ENCODE assay signal across 1 cellular context in the genomic region with DNA sequence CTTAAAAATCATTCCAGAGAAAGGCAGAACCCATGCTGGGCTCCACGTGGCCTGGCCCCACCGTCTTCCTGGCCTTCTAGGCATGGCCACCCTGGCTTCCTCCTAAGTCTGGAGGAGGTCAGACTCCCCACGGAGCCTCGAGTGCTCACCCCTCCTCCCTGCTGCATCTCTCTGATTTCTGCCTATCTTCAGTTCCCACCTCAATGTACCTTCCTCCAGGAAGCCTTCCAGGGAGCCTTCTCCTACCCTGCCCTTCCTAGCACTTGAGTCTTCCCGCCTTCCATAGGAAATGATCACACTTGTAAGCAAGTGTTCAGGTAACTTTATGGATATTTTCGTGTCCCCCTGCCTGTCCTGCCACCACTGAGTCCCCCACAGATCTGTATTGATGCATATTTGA.
TF ChIP-seq lines count a peak whose summit lies in the region.

No MANE protein-coding gene starts in this region.

TF ChIP-seq in H1, 55 proteins besides CTCF, POLR2A, EP300 and RAD21 (continued from another document):
- TF ChIP-seq, protein P1, sequence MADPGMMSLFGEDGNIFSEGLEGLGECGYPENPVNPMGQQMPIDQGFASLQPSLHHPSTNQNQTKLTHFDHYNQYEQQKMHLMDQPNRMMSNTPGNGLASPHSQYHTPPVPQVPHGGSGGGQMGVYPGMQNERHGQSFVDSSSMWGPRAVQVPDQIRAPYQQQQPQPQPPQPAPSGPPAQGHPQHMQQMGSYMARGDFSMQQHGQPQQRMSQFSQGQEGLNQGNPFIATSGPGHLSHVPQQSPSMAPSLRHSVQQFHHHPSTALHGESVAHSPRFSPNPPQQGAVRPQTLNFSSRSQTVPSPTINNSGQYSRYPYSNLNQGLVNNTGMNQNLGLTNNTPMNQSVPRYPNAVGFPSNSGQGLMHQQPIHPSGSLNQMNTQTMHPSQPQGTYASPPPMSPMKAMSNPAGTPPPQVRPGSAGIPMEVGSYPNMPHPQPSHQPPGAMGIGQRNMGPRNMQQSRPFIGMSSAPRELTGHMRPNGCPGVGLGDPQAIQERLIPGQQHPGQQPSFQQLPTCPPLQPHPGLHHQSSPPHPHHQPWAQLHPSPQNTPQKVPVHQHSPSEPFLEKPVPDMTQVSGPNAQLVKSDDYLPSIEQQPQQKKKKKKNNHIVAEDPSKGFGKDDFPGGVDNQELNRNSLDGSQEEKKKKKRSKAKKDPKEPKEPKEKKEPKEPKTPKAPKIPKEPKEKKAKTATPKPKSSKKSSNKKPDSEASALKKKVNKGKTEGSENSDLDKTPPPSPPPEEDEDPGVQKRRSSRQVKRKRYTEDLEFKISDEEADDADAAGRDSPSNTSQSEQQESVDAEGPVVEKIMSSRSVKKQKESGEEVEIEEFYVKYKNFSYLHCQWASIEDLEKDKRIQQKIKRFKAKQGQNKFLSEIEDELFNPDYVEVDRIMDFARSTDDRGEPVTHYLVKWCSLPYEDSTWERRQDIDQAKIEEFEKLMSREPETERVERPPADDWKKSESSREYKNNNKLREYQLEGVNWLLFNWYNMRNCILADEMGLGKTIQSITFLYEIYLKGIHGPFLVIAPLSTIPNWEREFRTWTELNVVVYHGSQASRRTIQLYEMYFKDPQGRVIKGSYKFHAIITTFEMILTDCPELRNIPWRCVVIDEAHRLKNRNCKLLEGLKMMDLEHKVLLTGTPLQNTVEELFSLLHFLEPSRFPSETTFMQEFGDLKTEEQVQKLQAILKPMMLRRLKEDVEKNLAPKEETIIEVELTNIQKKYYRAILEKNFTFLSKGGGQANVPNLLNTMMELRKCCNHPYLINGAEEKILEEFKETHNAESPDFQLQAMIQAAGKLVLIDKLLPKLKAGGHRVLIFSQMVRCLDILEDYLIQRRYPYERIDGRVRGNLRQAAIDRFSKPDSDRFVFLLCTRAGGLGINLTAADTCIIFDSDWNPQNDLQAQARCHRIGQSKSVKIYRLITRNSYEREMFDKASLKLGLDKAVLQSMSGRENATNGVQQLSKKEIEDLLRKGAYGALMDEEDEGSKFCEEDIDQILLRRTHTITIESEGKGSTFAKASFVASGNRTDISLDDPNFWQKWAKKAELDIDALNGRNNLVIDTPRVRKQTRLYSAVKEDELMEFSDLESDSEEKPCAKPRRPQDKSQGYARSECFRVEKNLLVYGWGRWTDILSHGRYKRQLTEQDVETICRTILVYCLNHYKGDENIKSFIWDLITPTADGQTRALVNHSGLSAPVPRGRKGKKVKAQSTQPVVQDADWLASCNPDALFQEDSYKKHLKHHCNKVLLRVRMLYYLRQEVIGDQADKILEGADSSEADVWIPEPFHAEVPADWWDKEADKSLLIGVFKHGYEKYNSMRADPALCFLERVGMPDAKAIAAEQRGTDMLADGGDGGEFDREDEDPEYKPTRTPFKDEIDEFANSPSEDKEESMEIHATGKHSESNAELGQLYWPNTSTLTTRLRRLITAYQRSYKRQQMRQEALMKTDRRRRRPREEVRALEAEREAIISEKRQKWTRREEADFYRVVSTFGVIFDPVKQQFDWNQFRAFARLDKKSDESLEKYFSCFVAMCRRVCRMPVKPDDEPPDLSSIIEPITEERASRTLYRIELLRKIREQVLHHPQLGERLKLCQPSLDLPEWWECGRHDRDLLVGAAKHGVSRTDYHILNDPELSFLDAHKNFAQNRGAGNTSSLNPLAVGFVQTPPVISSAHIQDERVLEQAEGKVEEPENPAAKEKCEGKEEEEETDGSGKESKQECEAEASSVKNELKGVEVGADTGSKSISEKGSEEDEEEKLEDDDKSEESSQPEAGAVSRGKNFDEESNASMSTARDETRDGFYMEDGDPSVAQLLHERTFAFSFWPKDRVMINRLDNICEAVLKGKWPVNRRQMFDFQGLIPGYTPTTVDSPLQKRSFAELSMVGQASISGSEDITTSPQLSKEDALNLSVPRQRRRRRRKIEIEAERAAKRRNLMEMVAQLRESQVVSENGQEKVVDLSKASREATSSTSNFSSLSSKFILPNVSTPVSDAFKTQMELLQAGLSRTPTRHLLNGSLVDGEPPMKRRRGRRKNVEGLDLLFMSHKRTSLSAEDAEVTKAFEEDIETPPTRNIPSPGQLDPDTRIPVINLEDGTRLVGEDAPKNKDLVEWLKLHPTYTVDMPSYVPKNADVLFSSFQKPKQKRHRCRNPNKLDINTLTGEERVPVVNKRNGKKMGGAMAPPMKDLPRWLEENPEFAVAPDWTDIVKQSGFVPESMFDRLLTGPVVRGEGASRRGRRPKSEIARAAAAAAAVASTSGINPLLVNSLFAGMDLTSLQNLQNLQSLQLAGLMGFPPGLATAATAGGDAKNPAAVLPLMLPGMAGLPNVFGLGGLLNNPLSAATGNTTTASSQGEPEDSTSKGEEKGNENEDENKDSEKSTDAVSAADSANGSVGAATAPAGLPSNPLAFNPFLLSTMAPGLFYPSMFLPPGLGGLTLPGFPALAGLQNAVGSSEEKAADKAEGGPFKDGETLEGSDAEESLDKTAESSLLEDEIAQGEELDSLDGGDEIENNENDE (IDR thresholded peaks at IDR 0.05; ENCODE audit: insufficient replicate concordance, low read length) = no peak
- TF ChIP-seq ASH2L (IDR thresholded peaks at IDR 0.05; ENCODE audit: low read length) = no peak
